8 cellular contexts compared by ENCODE assay signal in genomic region chr1:156815307-156815826, GRCh38. TPM values are rescaled to one million over a fixed set of nuclear protein-coding genes. Genes with fewer than 3 reads are reported as not detected.
DNase-seq lines count a peak whose midpoint lies in the region; ATAC-seq and TF ChIP-seq lines count a peak whose summit lies in the region.

No MANE protein-coding gene starts in this region.

- H3K4me1 Mint-ChIP-seq in brain, result peaks cover 33% of the 10 kb centered on the region
- H3K4me1 Mint-ChIP-seq in type B pancreatic cell (ENCODE audit: unreplicated experiment), result peaks cover 25% of the 10 kb centered on the region

- TF ChIP-seq CTCF in brain (conservative IDR thresholded peaks at IDR 0.05), result no peak
- TF ChIP-seq CTCF in liver (IDR thresholded peaks at IDR 0.05; ENCODE audit: low read depth, low read length, missing input control), result no peak
- TF ChIP-seq CTCF in type B pancreatic cell (conservative IDR thresholded peaks at IDR 0.05), result peak; percentile 28

- no peaks in the 10 kb centered on the region for H3K27me3 ChIP-seq in liver (ENCODE audit: control insufficient read depth in 4 of 4, insufficient read depth in 4 of 4, low read length in 3 of 4)

- H3K36me3 Mint-ChIP-seq in brain (no peaks in the 10 kb centered on the region), type B pancreatic cell (no peaks in the 10 kb centered on the region)

- no peak for TF ChIP-seq RAD21 in liver (IDR thresholded peaks at IDR 0.05)

- H3K27ac Mint-ChIP-seq in brain (peak overlapping the region in 3 of 5 experiments; percentile 39 to 69 (median 60)), type B pancreatic cell (no peak overlapping the region)

- peaks cover 3 to 8% (median 6%) of the 10 kb centered on the region in 4 donors for H3K4me1 ChIP-seq in liver (ENCODE audit: control insufficient read depth in 4 of 4, insufficient read depth in 4 of 4, low read length in 3 of 4)

- H3K9me3 ChIP-seq in liver (ENCODE audit: control insufficient read depth in 4 of 4, low read length in 3 of 4), result no peaks in the 10 kb centered on the region

- peak overlapping the region; percentile 74 to 84 for H3K27ac ChIP-seq in liver (ENCODE audit: low read depth in 1 of 2, low read length in 2 of 2)

- peak; percentile 57 for DNase-seq in activated CD8-positive, alpha-beta memory T cell treated with anti-CD3 and anti-CD28 coated beads, Interleukin-2, amount 50 U/mL, for 48 hours
- no peak for DNase-seq in activated CD8-positive, alpha-beta memory T cell treated with anti-CD3 and anti-CD28 coated beads for 24 hours
- DNase-seq in type B pancreatic cell (ENCODE audit: extremely low spot score, unreplicated experiment), result no peak
- DNase-seq in GF-D8 (lab: John Stamatoyannopoulos, UW), result no peak
- no peak for DNase-seq in T-helper 9 cell

- no peak overlapping the region for H3K4me3 ChIP-seq in liver (ENCODE audit: low read depth in 1 of 3, low read length in 3 of 3)

- H3K27me3 Mint-ChIP-seq in brain, result peaks cover 38% of the 10 kb centered on the region
- H3K27me3 Mint-ChIP-seq in type B pancreatic cell, result peaks cover 51% of the 10 kb centered on the region

- H3K9me3 Mint-ChIP-seq in brain (peaks cover 0 to 4% (median 0%) of the 10 kb centered on the region in 5 experiments), type B pancreatic cell (peaks cover under 1% of the 10 kb centered on the region)

- 47% methylated on average over 5 of the region's 5 CpGs for WGBS in liver

- peak overlapping the region in 3 of 5 experiments; percentile 55 to 77 (median 67) for H3K4me3 Mint-ChIP-seq in brain
- H3K4me3 Mint-ChIP-seq in type B pancreatic cell, result peak overlapping the region; percentile 58

- no peak for ATAC-seq in HG02642 (IDR thresholded peaks at IDR 0.05; ENCODE audit: poor library complexity, unreplicated experiment)

- peak overlapping the region in 1 of 2 donors; percentile 49 for H3K9ac ChIP-seq in liver (ENCODE audit: low read depth in 1 of 2, low read length in 2 of 2)

- no peaks in the 10 kb centered on the region for H3K36me3 ChIP-seq in liver (ENCODE audit: control insufficient read depth in 4 of 4, insufficient read depth in 3 of 4, low read depth in 1 of 4, low read length in 3 of 4)

TF ChIP-seq in liver, 16 proteins besides CTCF, POLR2A, EP300 and RAD21:
- TF ChIP-seq FOXA2 (IDR thresholded peaks at IDR 0.05), result no peak
- TF ChIP-seq MAX (IDR thresholded peaks at IDR 0.05), result no peak
- no peak for TF ChIP-seq GABPA (IDR thresholded peaks at IDR 0.05 in 1 of 2, conservative IDR thresholded peaks at IDR 0.05 in 1 of 2)
- peak; percentile 89 for TF ChIP-seq NR2F2 (IDR thresholded peaks at IDR 0.05)
- TF ChIP-seq EGR1 (IDR thresholded peaks at IDR 0.05; ENCODE audit: low read depth in 2 of 2), result no peak
- no peak for TF ChIP-seq FOXA1 (IDR thresholded peaks at IDR 0.05)
- no peak for TF ChIP-seq ZBTB33 (IDR thresholded peaks at IDR 0.05)
- TF ChIP-seq YY1 (IDR thresholded peaks at IDR 0.05), result no peak
- TF ChIP-seq, protein P1, sequence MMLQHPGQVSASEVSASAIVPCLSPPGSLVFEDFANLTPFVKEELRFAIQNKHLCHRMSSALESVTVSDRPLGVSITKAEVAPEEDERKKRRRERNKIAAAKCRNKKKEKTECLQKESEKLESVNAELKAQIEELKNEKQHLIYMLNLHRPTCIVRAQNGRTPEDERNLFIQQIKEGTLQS (IDR thresholded peaks at IDR 0.05), result no peak
- no peak for TF ChIP-seq TAF1 (conservative IDR thresholded peaks at IDR 0.05)
- no peak for TF ChIP-seq HNF4G (IDR thresholded peaks at IDR 0.05)
- TF ChIP-seq SP1 (IDR thresholded peaks at IDR 0.05), result peak; percentile 40
- TF ChIP-seq JUND (IDR thresholded peaks at IDR 0.05), result no peak
- TF ChIP-seq RXRA (IDR thresholded peaks at IDR 0.05), result peak; percentile 66 to 79
- TF ChIP-seq, protein P2, sequence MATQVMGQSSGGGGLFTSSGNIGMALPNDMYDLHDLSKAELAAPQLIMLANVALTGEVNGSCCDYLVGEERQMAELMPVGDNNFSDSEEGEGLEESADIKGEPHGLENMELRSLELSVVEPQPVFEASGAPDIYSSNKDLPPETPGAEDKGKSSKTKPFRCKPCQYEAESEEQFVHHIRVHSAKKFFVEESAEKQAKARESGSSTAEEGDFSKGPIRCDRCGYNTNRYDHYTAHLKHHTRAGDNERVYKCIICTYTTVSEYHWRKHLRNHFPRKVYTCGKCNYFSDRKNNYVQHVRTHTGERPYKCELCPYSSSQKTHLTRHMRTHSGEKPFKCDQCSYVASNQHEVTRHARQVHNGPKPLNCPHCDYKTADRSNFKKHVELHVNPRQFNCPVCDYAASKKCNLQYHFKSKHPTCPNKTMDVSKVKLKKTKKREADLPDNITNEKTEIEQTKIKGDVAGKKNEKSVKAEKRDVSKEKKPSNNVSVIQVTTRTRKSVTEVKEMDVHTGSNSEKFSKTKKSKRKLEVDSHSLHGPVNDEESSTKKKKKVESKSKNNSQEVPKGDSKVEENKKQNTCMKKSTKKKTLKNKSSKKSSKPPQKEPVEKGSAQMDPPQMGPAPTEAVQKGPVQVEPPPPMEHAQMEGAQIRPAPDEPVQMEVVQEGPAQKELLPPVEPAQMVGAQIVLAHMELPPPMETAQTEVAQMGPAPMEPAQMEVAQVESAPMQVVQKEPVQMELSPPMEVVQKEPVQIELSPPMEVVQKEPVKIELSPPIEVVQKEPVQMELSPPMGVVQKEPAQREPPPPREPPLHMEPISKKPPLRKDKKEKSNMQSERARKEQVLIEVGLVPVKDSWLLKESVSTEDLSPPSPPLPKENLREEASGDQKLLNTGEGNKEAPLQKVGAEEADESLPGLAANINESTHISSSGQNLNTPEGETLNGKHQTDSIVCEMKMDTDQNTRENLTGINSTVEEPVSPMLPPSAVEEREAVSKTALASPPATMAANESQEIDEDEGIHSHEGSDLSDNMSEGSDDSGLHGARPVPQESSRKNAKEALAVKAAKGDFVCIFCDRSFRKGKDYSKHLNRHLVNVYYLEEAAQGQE (IDR thresholded peaks at IDR 0.05), result peak; percentile 23
- TF ChIP-seq HNF4A (conservative IDR thresholded peaks at IDR 0.05), result no peak

RNA-seq across cellular contexts. Expression of gene SH2D2A, which starts 1.3 kb away (rescaled TPM):
- polyA plus RNA-seq in brain (ENCODE audit: insufficient read depth, low read depth, low replicate concordance) (0.36 TPM), liver (under 1 TPM; 0.32 to 0.38 TPM)
- total RNA-seq in liver (under 1 TPM; 0.14 to 0.17 TPM), type B pancreatic cell (ENCODE audit: low replicate concordance) (0.48 and 2.2 TPM in 2 replicates)

RNA-seq across cellular contexts. Expression of gene INSRR, which starts 43.5 kb away (rescaled TPM):
- 0.42 TPM for polyA plus RNA-seq in brain (ENCODE audit: insufficient read depth, low read depth, low replicate concordance)
- not detected for total RNA-seq in liver
- under 1 TPM in 1 of 2 donors, not detected in 1; 0.01 TPM for polyA plus RNA-seq in liver
- total RNA-seq in type B pancreatic cell (ENCODE audit: low replicate concordance), result 1.7 TPM in 1 of 2 replicates, not detected in the other

RNA-seq across cellular contexts. Expression of gene NTRK1, which starts 45.3 kb away (rescaled TPM):
- polyA plus RNA-seq in brain (ENCODE audit: insufficient read depth, low read depth, low replicate concordance) (0.32 TPM), liver (under 1 TPM; 0.13 to 0.14 TPM)
- total RNA-seq in liver (under 1 TPM; 0.14 to 0.17 TPM), type B pancreatic cell (ENCODE audit: low replicate concordance) (0.12 and 6.6 TPM in 2 replicates)

RNA-seq across cellular contexts. Expression of gene PRCC, which starts 48.0 kb away (rescaled TPM):
- polyA plus RNA-seq in brain (ENCODE audit: insufficient read depth, low read depth, low replicate concordance) (111 TPM), liver (10 to 100 TPM; 17.9 to 19.3 TPM)
- total RNA-seq in liver (10 to 100 TPM in 1 of 2 donors, 1 to 10 TPM in 1; 8.8 to 10.7 TPM), type B pancreatic cell (ENCODE audit: low replicate concordance) (79.1 and 81.8 TPM in 2 replicates)
